In genomic region chr17:31373150-31374082, GRCh38 we compare ENCODE assay signal across 8 cellular contexts. TPM values are rescaled to one million over a fixed set of nuclear protein-coding genes. Genes with fewer than 3 reads are reported as not detected.
DNase-seq lines count a peak whose midpoint lies in the region; ATAC-seq and TF ChIP-seq lines count a peak whose summit lies in the region.

No MANE protein-coding gene starts in this region.

- H3K36me3 Mint-ChIP-seq in stimulated activated effector memory CD8-positive, alpha-beta T cell treated with anti-CD3 and anti-CD28 coated beads, Interleukin-12 subunit alpha, Interleukin-12 subunit beta, amount 100 ng/mL, for 72 hours: no peaks in the 10 kb centered on the region

- H3K36me3 ChIP-seq in adipocyte (ENCODE audit: control insufficient read depth, insufficient read depth, low read length, severe bottlenecking): peaks cover 12% of the 10 kb centered on the region
- H3K36me3 ChIP-seq in right atrium auricular region: peaks cover 22% of the 10 kb centered on the region

- no peaks in the 10 kb centered on the region for H3K9me3 ChIP-seq in adipocyte (ENCODE audit: control insufficient read depth, low read length)
- no peaks in the 10 kb centered on the region for H3K9me3 ChIP-seq in right atrium auricular region

- DNase-seq in AG08396 (ENCODE audit: low spot score) (peak; percentile 42), GM12865 (ENCODE audit: low read depth) (peak; percentile 70), NCI-H2081 treated with DMSO at 0.1 percent for 48 hours (lab: John Stamatoyannopoulos, UW) (peak; percentile 12), adipocyte (ENCODE audit: low read depth) (peak; percentile 77), right atrium auricular region (ENCODE audit: low spot score) (no peak), SK-N-DZ (ENCODE audit: low spot score) (no peak), NK-92 (lab: John Stamatoyannopoulos, UW; ENCODE audit: unreplicated experiment) (no peak)
- no peak for DNase-seq in stimulated activated effector memory CD8-positive, alpha-beta T cell treated with anti-CD3 and anti-CD28 coated beads, Interleukin-12 subunit alpha, Interleukin-12 subunit beta, amount 100 ng/mL, for 72 hours (ENCODE audit: low spot score in 2 of 2)

- peak; percentile 67 for ATAC-seq in stimulated activated effector memory CD8-positive, alpha-beta T cell treated with anti-CD3 and anti-CD28 coated beads, Interleukin-12 subunit alpha, Interleukin-12 subunit beta, amount 100 ng/mL, for 72 hours

- H3K27me3 ChIP-seq in adipocyte (replicated peaks; ENCODE audit: control insufficient read depth, insufficient read depth, low read length) (no peaks in the 10 kb centered on the region), right atrium auricular region (no peaks in the 10 kb centered on the region)

- H3K27ac ChIP-seq in right atrium auricular region: no peak overlapping the region

- H3K9ac ChIP-seq in adipocyte (ENCODE audit: low read length): peak overlapping the region; percentile 7

- H3K4me1 Mint-ChIP-seq in stimulated activated effector memory CD8-positive, alpha-beta T cell treated with anti-CD3 and anti-CD28 coated beads, Interleukin-12 subunit alpha, Interleukin-12 subunit beta, amount 100 ng/mL, for 72 hours: no peaks in the 10 kb centered on the region

- no peaks in the 10 kb centered on the region for H3K9me3 Mint-ChIP-seq in stimulated activated effector memory CD8-positive, alpha-beta T cell treated with anti-CD3 and anti-CD28 coated beads, Interleukin-12 subunit alpha, Interleukin-12 subunit beta, amount 100 ng/mL, for 72 hours

- peak; percentile 61 for TF ChIP-seq CTCF in GM12865 (IDR thresholded peaks at IDR 0.05; ENCODE audit: insufficient read depth, low read depth, low read length, missing control alignments)
- TF ChIP-seq CTCF in right atrium auricular region (IDR thresholded peaks at IDR 0.05): peak; percentile 13 to 61

- H3K4me3 Mint-ChIP-seq in stimulated activated effector memory CD8-positive, alpha-beta T cell treated with anti-CD3 and anti-CD28 coated beads, Interleukin-12 subunit alpha, Interleukin-12 subunit beta, amount 100 ng/mL, for 72 hours: no peak overlapping the region

- H3K4me1 ChIP-seq in adipocyte (ENCODE audit: control insufficient read depth, insufficient read depth, low read length) (peaks cover 33% of the 10 kb centered on the region), right atrium auricular region (no peaks in the 10 kb centered on the region)

- H3K4me3 ChIP-seq in GM12865 (ENCODE audit: low read depth, low read length) (no peak overlapping the region), adipocyte (ENCODE audit: low read length) (no peak overlapping the region), right atrium auricular region (no peak overlapping the region)

- H3K27ac Mint-ChIP-seq in stimulated activated effector memory CD8-positive, alpha-beta T cell treated with anti-CD3 and anti-CD28 coated beads, Interleukin-12 subunit alpha, Interleukin-12 subunit beta, amount 100 ng/mL, for 72 hours: no peak overlapping the region

RNA-seq across cellular contexts. Expression of gene RAB11FIP4, which starts 18.1 kb away (rescaled TPM):
- total RNA-seq in right atrium auricular region: 1 to 10 TPM; 4.4 to 7.2 TPM
- 38.5 and 40.2 TPM in 2 replicates for polyA plus RNA-seq in SK-N-DZ (2014; cell fraction: cytosol; rRNA removed)
- polyA plus RNA-seq in SK-N-DZ (2014; cell fraction: nucleus; rRNA removed): 24.8 and 42.1 TPM in 2 replicates

RNA-seq across cellular contexts. Expression of gene EVI2A, which starts 52.0 kb away (rescaled TPM):
- 1 to 10 TPM; 2.1 to 9.0 TPM for total RNA-seq in right atrium auricular region
- polyA plus RNA-seq in SK-N-DZ (2014; cell fraction: cytosol; rRNA removed): not detected in 2 replicates
- polyA plus RNA-seq in SK-N-DZ (2014; cell fraction: nucleus; rRNA removed): 0.18 TPM in 1 of 2 replicates, not detected in the other

RNA-seq across cellular contexts. Expression of gene EVI2B, which starts 59.6 kb away (rescaled TPM):
- total RNA-seq in right atrium auricular region: 10 to 100 TPM in 1 of 2 donors, 1 to 10 TPM in 1; 5.6 to 11.3 TPM
- not detected in 2 replicates for polyA plus RNA-seq in SK-N-DZ (2014; cell fraction: cytosol; rRNA removed)
- polyA plus RNA-seq in SK-N-DZ (2014; cell fraction: nucleus; rRNA removed): not detected in 2 replicates

Comparison
In these comparisons a context has a peak if more than half of its experiments do, and no peak if none do; other contexts are left out.
1. DNase-seq: peak in AG08396 (single experiment), GM12865 (single experiment), NCI-H2081 treated with DMSO at 0.1 percent for 48 hours (single experiment) and adipocyte (single experiment); none in right atrium auricular region (single experiment), stimulated activated effector memory CD8-positive, alpha-beta T cell treated with anti-CD3 and anti-CD28 coated beads, Interleukin-12 subunit alpha, Interleukin-12 subunit beta, amount 100 ng/mL, for 72 hours (0 of 2), SK-N-DZ (single experiment) and NK-92 (single experiment).